In genomic region chr5:849651-850301, GRCh38 we compare ENCODE assay signal across 13 cellular contexts. TPM values are rescaled to one million over a fixed set of nuclear protein-coding genes. Genes with fewer than 3 reads are reported as not detected.
A peak's percentile ranks its signal among the peaks of the same experiment; 100 is the strongest.
DNase-seq lines count a peak whose midpoint lies in the region; ATAC-seq and TF ChIP-seq lines count a peak whose summit lies in the region.
"Had no signal": no experiment of that assay in that cellular context is flagged by ENCODE, and none has a peak within 500 bp of the region (broad histone marks: within the 10 kb centered on the region; RNA-seq: fewer than 3 reads in every experiment).

No MANE protein-coding gene starts in this region.

- H3K27me3 ChIP-seq in gastroesophageal sphincter = peaks cover 45% of the 10 kb centered on the region
- H3K27me3 ChIP-seq in tibial artery = peaks cover 0 to 39% of the 10 kb centered on the region in 2 donors
- H3K27me3 ChIP-seq in ascending aorta = no peaks in the 10 kb centered on the region

- CTCF ChIA-PET in activated CD8-positive, alpha-beta memory T cell treated with anti-CD3 and anti-CD28 coated beads, Interleukin-2, amount 10 ng/mL, durations not matched to agents 7 days and 5 days (lab: Charles Lee) = no interaction called here

- no CpG with 5 or more reads among the region's 20 CpGs for WGBS in gastroesophageal sphincter (ENCODE audit: low coverage in 1 of 2), 2 donors

- H3K4me3 Mint-ChIP-seq in activated CD8-positive, alpha-beta memory T cell treated with anti-CD3 and anti-CD28 coated beads, Interleukin-2, amount 10 ng/mL, durations not matched to agents 7 days and 5 days = no peak overlapping the region
- H3K4me3 Mint-ChIP-seq: activated T-cell treated with anti-CD3 and anti-CD28 coated beads, Interleukin-2, amount 50 U/mL, for 4 hours had no signal

- H3K36me3 ChIP-seq in gastroesophageal sphincter (peaks cover 0 to 5% of the 10 kb centered on the region in 2 donors), tibial artery (no peaks in the 10 kb centered on the region), ascending aorta (no peaks in the 10 kb centered on the region)

- H3K27ac Mint-ChIP-seq in activated CD8-positive, alpha-beta memory T cell treated with anti-CD3 and anti-CD28 coated beads, Interleukin-2, amount 10 ng/mL, durations not matched to agents 7 days and 5 days = no peak overlapping the region

- H3K4me3 ChIP-seq in gastroesophageal sphincter (peak overlapping the region in 1 of 2 donors; percentile 34), tibial artery (peak overlapping the region; percentile 6 to 9), ascending aorta (no peak overlapping the region)
- H3K4me3 ChIP-seq: A549 had no signal

- H3K27me3 Mint-ChIP-seq in activated CD8-positive, alpha-beta memory T cell treated with anti-CD3 and anti-CD28 coated beads, Interleukin-2, amount 10 ng/mL, durations not matched to agents 7 days and 5 days = no peaks in the 10 kb centered on the region
- H3K27me3 Mint-ChIP-seq: brain had no signal

- H3K4me1 ChIP-seq in gastroesophageal sphincter (peaks cover 0 to 22% (median 10%) of the 10 kb centered on the region in 3 donors), tibial artery (peaks cover 0 to 4% (median 0%) of the 10 kb centered on the region in 4 donors), ascending aorta (no peaks in the 10 kb centered on the region)
- H3K4me1 ChIP-seq: A549 had no signal

- TF ChIP-seq POLR2A in gastroesophageal sphincter (IDR thresholded peaks at IDR 0.05) = no peak

- H3K4me1 Mint-ChIP-seq in activated CD8-positive, alpha-beta memory T cell treated with anti-CD3 and anti-CD28 coated beads, Interleukin-2, amount 10 ng/mL, durations not matched to agents 7 days and 5 days = peaks cover 6% of the 10 kb centered on the region

- H3K9me3 Mint-ChIP-seq in activated CD8-positive, alpha-beta memory T cell treated with anti-CD3 and anti-CD28 coated beads, Interleukin-2, amount 10 ng/mL, durations not matched to agents 7 days and 5 days (ENCODE audit: low read depth) = no peaks in the 10 kb centered on the region
- H3K9me3 Mint-ChIP-seq: activated T-cell treated with anti-CD3 and anti-CD28 coated beads, Interleukin-2, amount 50 U/mL, for 4 hours; brain had no signal

- DNase-seq in activated CD8-positive, alpha-beta memory T cell treated with anti-CD3 and anti-CD28 coated beads, Interleukin-2, amount 50 U/mL, for 48 hours = peak; percentile 32
- no peak for DNase-seq in activated CD8-positive, alpha-beta memory T cell treated with anti-CD3 and anti-CD28 coated beads, Interleukin-2, amount 10 ng/mL, durations not matched to agents 7 days and 5 days
- DNase-seq in mesenteric fat pad (ENCODE audit: low spot score) = peak; percentile 88
- DNase-seq in tibial artery = peak; percentile 13 to 60
- DNase-seq in ascending aorta (ENCODE audit: low spot score in 2 of 2) = no peak
- no peak for DNase-seq in C1 segment of cervical spinal cord (lab: John Stamatoyannopoulos, UW)
- DNase-seq in SK-N-DZ (ENCODE audit: low spot score) = no peak
- DNase-seq: activated T-cell treated with anti-CD3 and anti-CD28 coated beads, Interleukin-2, amount 50 U/mL, for 4 hours; RPMI8226 had no signal

- no peak for TF ChIP-seq EP300 in gastroesophageal sphincter (IDR thresholded peaks at IDR 0.05)

- TF ChIP-seq CTCF in gastroesophageal sphincter (IDR thresholded peaks at IDR 0.05) (no peak), tibial artery (IDR thresholded peaks at IDR 0.05) (no peak), ascending aorta (IDR thresholded peaks at IDR 0.05) (no peak)

- intact Hi-C loops in tibial artery (cut with DNase I; ENCODE audit: low total_unique reads) = no loop called here
- intact Hi-C loops in ascending aorta (cut with DNase I) = no loop called here

- no peak for ATAC-seq in activated CD8-positive, alpha-beta memory T cell treated with anti-CD3 and anti-CD28 coated beads, Interleukin-2, amount 10 ng/mL, durations not matched to agents 7 days and 5 days
- peak; percentile 60 for ATAC-seq in gastroesophageal sphincter
- ATAC-seq: A549; activated T-cell treated with anti-CD3 and anti-CD28 coated beads, Interleukin-2, amount 50 U/mL, for 4 hours had no signal

- H3K9me3 ChIP-seq in gastroesophageal sphincter (no peaks in the 10 kb centered on the region), tibial artery (no peaks in the 10 kb centered on the region), ascending aorta (no peaks in the 10 kb centered on the region)
- H3K9me3 ChIP-seq: A549 had no signal

- H3K27ac ChIP-seq in gastroesophageal sphincter (peak overlapping the region in 1 of 4 donors; percentile 23), tibial artery (no peak overlapping the region), ascending aorta (no peak overlapping the region)
- H3K27ac ChIP-seq: A549, epithelial cell of prostate had no signal

- no peaks in the 10 kb centered on the region for H3K36me3 Mint-ChIP-seq in activated CD8-positive, alpha-beta memory T cell treated with anti-CD3 and anti-CD28 coated beads, Interleukin-2, amount 10 ng/mL, durations not matched to agents 7 days and 5 days

RNA-seq across cellular contexts. Expression of gene ZDHHC11, which starts 1.0 kb away (rescaled TPM):
- total RNA-seq in activated CD8-positive, alpha-beta memory T cell treated with anti-CD3 and anti-CD28 coated beads, Interleukin-2, amount 10 ng/mL, durations not matched to agents 7 days and 5 days = 10 to 100 TPM in 1 of 2 experiments, 1 to 10 TPM in 1; 9.9 to 10.6 TPM
- total RNA-seq in gastroesophageal sphincter (10 to 100 TPM in 2 of 4 donors, 1 to 10 TPM in 2; 2.3 to 19.1 (median 7.4) TPM), mesenteric fat pad (11.0 TPM), ascending aorta (not detected)
- polyA plus RNA-seq in SK-N-DZ (2014; cell fraction: cytosol; rRNA removed) = 2.6 and 2.8 TPM in 2 replicates
- 55.7 and 56.0 TPM in 2 replicates for polyA plus RNA-seq in SK-N-DZ (2014; cell fraction: nucleus; rRNA removed)

RNA-seq across cellular contexts. Expression of gene BRD9, which starts 42.8 kb away (rescaled TPM):
- total RNA-seq in activated CD8-positive, alpha-beta memory T cell treated with anti-CD3 and anti-CD28 coated beads, Interleukin-2, amount 10 ng/mL, durations not matched to agents 7 days and 5 days = 10 to 100 TPM; 58.6 to 64.7 TPM
- total RNA-seq in gastroesophageal sphincter = 10 to 100 TPM; 22.3 to 38.5 (median 28.4) TPM
- total RNA-seq in mesenteric fat pad = 38.2 TPM
- total RNA-seq in ascending aorta = 13.6 TPM
- 42.9 and 45.0 TPM in 2 replicates for polyA plus RNA-seq in SK-N-DZ (2014; cell fraction: cytosol; rRNA removed)
- polyA plus RNA-seq in SK-N-DZ (2014; cell fraction: nucleus; rRNA removed) = 93.2 and 155 TPM in 2 replicates

RNA-seq across cellular contexts. Expression of gene TRIP13, which starts 42.9 kb away (rescaled TPM):
- 10 to 100 TPM; 33.0 to 38.8 TPM for total RNA-seq in activated CD8-positive, alpha-beta memory T cell treated with anti-CD3 and anti-CD28 coated beads, Interleukin-2, amount 10 ng/mL, durations not matched to agents 7 days and 5 days
- total RNA-seq in gastroesophageal sphincter (1 to 10 TPM in 2 of 4 donors, under 1 TPM in 2; 0.13 to 3.6 (median 0.73) TPM), mesenteric fat pad (1.2 TPM), ascending aorta (not detected)
- 73.1 and 86.6 TPM in 2 replicates for polyA plus RNA-seq in SK-N-DZ (2014; cell fraction: cytosol; rRNA removed)
- polyA plus RNA-seq in SK-N-DZ (2014; cell fraction: nucleus; rRNA removed) = 115 and 119 TPM in 2 replicates

Comparison
In these comparisons a context has a peak if more than half of its experiments do, and no peak if none do; other contexts are left out.
1. DNase-seq: peak in activated CD8-positive, alpha-beta memory T cell treated with anti-CD3 and anti-CD28 coated beads, Interleukin-2, amount 50 U/mL, for 48 hours (single experiment), mesenteric fat pad (single experiment) and tibial artery (2 of 2); none in activated CD8-positive, alpha-beta memory T cell treated with anti-CD3 and anti-CD28 coated beads, Interleukin-2, amount 10 ng/mL, durations not matched to agents 7 days and 5 days (single experiment), ascending aorta (0 of 2), C1 segment of cervical spinal cord (0 of 14) and SK-N-DZ (single experiment).
2. H3K4me3 ChIP-seq: peak in tibial artery (2 of 2); none in ascending aorta (0 of 2).
3. RNA of gene TRIP13, which starts 42.9 kb away (total RNA-seq): 33.0 to 38.8 TPM in activated CD8-positive, alpha-beta memory T cell treated with anti-CD3 and anti-CD28 coated beads, Interleukin-2, amount 10 ng/mL, durations not matched to agents 7 days and 5 days; 1.2 TPM in mesenteric fat pad (single experiment), 0.13 to 3.6 TPM in gastroesophageal sphincter and not detected in ascending aorta (single experiment); every median in the first group is over 4 times any median in the second.